In the genomic region with DNA sequence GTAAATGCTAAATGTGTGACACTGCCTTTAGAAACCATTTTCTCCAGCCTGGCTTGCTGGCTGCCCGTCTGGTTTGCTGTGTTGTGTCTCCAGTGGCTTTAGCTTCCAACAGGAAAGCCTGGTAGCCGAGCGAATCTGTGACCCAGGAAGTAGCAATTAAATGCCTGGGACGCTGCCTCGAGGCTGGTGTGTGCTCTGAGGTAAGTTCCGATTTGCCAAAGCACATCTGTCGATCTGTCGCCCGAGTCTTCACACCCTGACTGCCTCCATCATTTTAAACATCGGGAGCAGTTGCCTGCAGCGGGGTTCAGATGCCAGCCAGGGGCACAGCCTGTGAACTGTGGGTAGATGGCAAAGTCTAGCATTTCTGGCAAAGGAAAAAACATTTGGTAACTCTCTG, we compare ENCODE assay signal across 1 cellular context.
TF ChIP-seq lines count a peak whose summit lies in the region.

No MANE protein-coding gene starts in this region.

TF ChIP-seq in IMR-90, 13 proteins besides CTCF, POLR2A, EP300 and RAD21:
- no peak for TF ChIP-seq RCOR1 (IDR thresholded peaks at IDR 0.05; ENCODE audit: insufficient replicate concordance, low read length)
- no peak for TF ChIP-seq FOS (IDR thresholded peaks at IDR 0.05; ENCODE audit: low read depth, low read length)
TF ChIP-seq in IMR-90: peak in this region for 0.
